Comparison of ENCODE assay signal across 1 cellular context in the genomic region with DNA sequence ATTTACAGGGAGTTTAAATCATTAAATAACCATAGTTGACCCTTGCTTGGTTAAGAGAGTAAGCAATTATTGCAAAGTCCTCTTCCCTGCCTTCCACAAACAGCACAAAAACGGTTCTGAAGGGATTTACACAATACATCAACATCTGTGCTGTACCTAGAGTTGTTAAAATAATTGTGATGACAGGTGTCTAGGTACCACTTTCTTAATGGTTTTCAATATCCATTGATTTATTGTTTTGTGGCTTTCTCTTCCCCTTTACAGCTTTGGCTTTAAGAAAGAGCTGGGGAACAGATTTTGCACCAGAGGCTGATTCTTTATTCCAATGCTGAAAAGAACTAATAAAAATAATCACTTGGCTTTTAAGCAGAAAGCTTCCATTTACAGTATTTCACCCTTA.
TF ChIP-seq lines count a peak whose summit lies in the region.

No MANE protein-coding gene starts in this region.

TF ChIP-seq in H1, 55 proteins besides CTCF, POLR2A, EP300 and RAD21 (continued from another document):
- no peak for TF ChIP-seq KDM4A (IDR thresholded peaks at IDR 0.05; ENCODE audit: low read depth, low read length, severe bottlenecking)
- TF ChIP-seq SP4 (IDR thresholded peaks at IDR 0.05; ENCODE audit: low read length), result no peak
- TF ChIP-seq MAFK (IDR thresholded peaks at IDR 0.05; ENCODE audit: low read depth, low read length), result no peak
- no peak for TF ChIP-seq JUND (IDR thresholded peaks at IDR 0.05; ENCODE audit: low read length)
- TF ChIP-seq GTF2F1 (IDR thresholded peaks at IDR 0.05; ENCODE audit: borderline replicate concordance, low read depth, low read length), result no peak
- TF ChIP-seq CHD1 (IDR thresholded peaks at IDR 0.05; ENCODE audit: low read depth, low read length), result no peak
- no peak for TF ChIP-seq FOSL1 (IDR thresholded peaks at IDR 0.05; ENCODE audit: insufficient read depth, low read depth, low read length)
- TF ChIP-seq SIX5 (IDR thresholded peaks at IDR 0.05; ENCODE audit: low read depth, low read length), result no peak
- TF ChIP-seq JUN (IDR thresholded peaks at IDR 0.05; ENCODE audit: low read depth, low read length), result no peak
- TF ChIP-seq CHD2 (IDR thresholded peaks at IDR 0.05; ENCODE audit: low read length), result no peak
- no peak for TF ChIP-seq CBX5 (IDR thresholded peaks at IDR 0.05; ENCODE audit: low read depth, low read length)
- TF ChIP-seq, protein P1, sequence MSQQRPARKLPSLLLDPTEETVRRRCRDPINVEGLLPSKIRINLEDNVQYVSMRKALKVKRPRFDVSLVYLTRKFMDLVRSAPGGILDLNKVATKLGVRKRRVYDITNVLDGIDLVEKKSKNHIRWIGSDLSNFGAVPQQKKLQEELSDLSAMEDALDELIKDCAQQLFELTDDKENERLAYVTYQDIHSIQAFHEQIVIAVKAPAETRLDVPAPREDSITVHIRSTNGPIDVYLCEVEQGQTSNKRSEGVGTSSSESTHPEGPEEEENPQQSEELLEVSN (IDR thresholded peaks at IDR 0.05), result no peak
- TF ChIP-seq CEBPB (IDR thresholded peaks at IDR 0.05; ENCODE audit: low read depth, low read length), result no peak
TF ChIP-seq in H1: peak in this region for 0.
